ENCODE assay signal across 12 cellular contexts in genomic region chr9:10008101-10008799, GRCh38.
"Had no signal": no experiment of that assay in that cellular context is flagged by ENCODE, and none has a peak within 500 bp of the region (broad histone marks: within the 10 kb centered on the region; RNA-seq: fewer than 3 reads in every experiment).

No MANE protein-coding gene starts in this region.

- H3K36me3 ChIP-seq: cardiac muscle cell, esophagus squamous epithelium had no signal

- H3K27me3 ChIP-seq: esophagus squamous epithelium had no signal

- DNase-seq: activated CD4-positive, alpha-beta T cell treated with anti-CD3 and anti-CD28 coated beads for 36 hours; activated CD8-positive, alpha-beta memory T cell treated with anti-CD3 and anti-CD28 coated beads, Interleukin-2, amount 50 U/mL, for 4 hours; activated CD8-positive, alpha-beta T cell treated with anti-CD3 and anti-CD28 coated beads for 36 hours; activated naive CD4-positive, alpha-beta T cell; aorta; esophagus squamous epithelium; foreskin fibroblast; kidney glomerular epithelial cell; retina had no signal

- H3K9ac ChIP-seq: parathyroid adenoma had no signal

- ATAC-seq: activated CD4-positive, alpha-beta T cell treated with anti-CD3 and anti-CD28 coated beads for 36 hours; activated CD8-positive, alpha-beta T cell treated with anti-CD3 and anti-CD28 coated beads for 36 hours had no signal

- H3K4me3 ChIP-seq: cardiac muscle cell, esophagus squamous epithelium had no signal

- H3K4me1 ChIP-seq: esophagus squamous epithelium, parathyroid adenoma had no signal

- H3K27ac ChIP-seq: cardiac muscle cell, esophagus squamous epithelium, parathyroid adenoma, VCaP had no signal

- H3K9me3 ChIP-seq: esophagus squamous epithelium had no signal
